Comparison of ENCODE assay signal across 10 cellular contexts in the genomic region with DNA sequence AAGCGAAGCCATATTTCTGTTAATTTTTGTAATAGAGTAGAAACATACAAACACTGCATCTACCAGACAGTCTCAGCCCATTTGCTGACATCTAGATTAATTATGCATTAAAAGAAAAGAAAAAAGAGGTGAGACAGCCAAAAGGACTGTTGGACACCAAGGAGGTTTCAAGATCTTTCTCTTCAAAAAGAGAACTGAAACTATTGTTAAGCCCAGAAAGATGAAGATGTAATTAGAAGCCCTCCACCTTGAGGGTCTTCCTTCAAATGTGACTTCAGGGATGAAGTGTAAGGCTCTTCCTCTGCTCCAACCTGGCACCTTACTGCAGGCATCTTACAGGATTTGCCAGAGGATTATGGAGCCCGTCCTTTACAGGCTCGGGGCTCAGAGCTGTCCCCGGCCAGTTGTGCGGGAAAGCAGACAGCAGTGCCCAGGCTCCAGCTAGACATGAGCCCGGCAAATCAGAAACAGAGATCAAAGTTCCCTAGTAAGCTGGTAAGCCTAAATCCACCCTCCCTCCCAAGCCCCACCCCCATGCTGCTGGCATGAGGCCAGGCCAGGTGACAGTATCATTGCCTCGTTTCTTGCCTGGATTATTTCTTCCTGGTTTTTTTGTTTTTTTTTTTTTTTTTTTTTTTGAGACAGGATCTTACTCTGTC. TPM values are rescaled to one million over a fixed set of nuclear protein-coding genes. Genes with fewer than 3 reads are reported as not detected.
DNase-seq lines count a peak whose midpoint lies in the region; ATAC-seq and TF ChIP-seq lines count a peak whose summit lies in the region.
"Had no signal": no experiment of that assay in that cellular context is flagged by ENCODE, and none has a peak within 500 bp of the region (broad histone marks: within the 10 kb centered on the region; RNA-seq: fewer than 3 reads in every experiment).

No MANE protein-coding gene starts in this region.

- no peaks in the 10 kb centered on the region for H3K27me3 Mint-ChIP-seq in brain
- H3K27me3 Mint-ChIP-seq in stimulated activated memory B cell treated with anti-CD40 and anti-IgM and Interleukin-4, amounts not matched to agents 10 μg/mL and 1 μg/mL and 100 μg/mL, for 72 hours, result no peaks in the 10 kb centered on the region

- TF ChIP-seq CTCF in right atrium auricular region (IDR thresholded peaks at IDR 0.05) (no peak), brain (conservative IDR thresholded peaks at IDR 0.05) (no peak)

- H3K27ac ChIP-seq in right atrium auricular region, result no peak overlapping the region
- H3K27ac ChIP-seq: SJSA1 had no signal

- intact Hi-C loops in left cardiac atrium (cut with DNase I), result no loop called here

- H3K9me3 ChIP-seq in right atrium auricular region, result no peaks in the 10 kb centered on the region
- H3K9me3 ChIP-seq: SJSA1 had no signal

- H3K27ac Mint-ChIP-seq in brain, result peak overlapping the region in 3 of 5 experiments; percentile 26 to 89 (median 52)
- peak overlapping the region; percentile 68 for H3K27ac Mint-ChIP-seq in stimulated activated memory B cell treated with anti-CD40 and anti-IgM and Interleukin-4, amounts not matched to agents 10 μg/mL and 1 μg/mL and 100 μg/mL, for 72 hours

- ATAC-seq in left cardiac atrium, result no peak
- ATAC-seq in stimulated activated memory B cell treated with anti-CD40 and anti-IgM and Interleukin-4, amounts not matched to agents 10 μg/mL and 1 μg/mL and 100 μg/mL, for 72 hours, result no peak

- H3K36me3 Mint-ChIP-seq in brain, result peaks cover 33% of the 10 kb centered on the region
- peaks cover 42% of the 10 kb centered on the region for H3K36me3 Mint-ChIP-seq in stimulated activated memory B cell treated with anti-CD40 and anti-IgM and Interleukin-4, amounts not matched to agents 10 μg/mL and 1 μg/mL and 100 μg/mL, for 72 hours

- H3K36me3 ChIP-seq in right atrium auricular region, result peaks cover 27% of the 10 kb centered on the region

- H3K9me3 Mint-ChIP-seq in brain, result peaks cover 0 to 1% (median 0%) of the 10 kb centered on the region in 5 experiments
- no peaks in the 10 kb centered on the region for H3K9me3 Mint-ChIP-seq in stimulated activated memory B cell treated with anti-CD40 and anti-IgM and Interleukin-4, amounts not matched to agents 10 μg/mL and 1 μg/mL and 100 μg/mL, for 72 hours

- no peak overlapping the region for H3K4me3 ChIP-seq in right atrium auricular region
- H3K4me3 ChIP-seq: SJSA1 had no signal

- peaks cover 0 to 9% of the 10 kb centered on the region in 2 donors for H3K4me1 ChIP-seq in right atrium auricular region
- H3K4me1 ChIP-seq: SJSA1 had no signal

- H3K27me3 ChIP-seq in right atrium auricular region, result no peaks in the 10 kb centered on the region
- H3K27me3 ChIP-seq: SJSA1 had no signal

- no peak overlapping the region for H3K4me3 Mint-ChIP-seq in brain
- no peak overlapping the region for H3K4me3 Mint-ChIP-seq in stimulated activated memory B cell treated with anti-CD40 and anti-IgM and Interleukin-4, amounts not matched to agents 10 μg/mL and 1 μg/mL and 100 μg/mL, for 72 hours

- peaks cover 15% of the 10 kb centered on the region for H3K4me1 Mint-ChIP-seq in brain
- peaks cover 13% of the 10 kb centered on the region for H3K4me1 Mint-ChIP-seq in stimulated activated memory B cell treated with anti-CD40 and anti-IgM and Interleukin-4, amounts not matched to agents 10 μg/mL and 1 μg/mL and 100 μg/mL, for 72 hours

- peak; percentile 18 for DNase-seq in left cardiac atrium
- DNase-seq in right atrium auricular region (ENCODE audit: low spot score), result no peak
- peak; percentile 13 for DNase-seq in NCI-H1105 (lab: John Stamatoyannopoulos, UW)
- no peak for DNase-seq in NCI-H1930 (lab: John Stamatoyannopoulos, UW)
- no peak for DNase-seq in iPS-NIHi7 (ENCODE audit: extremely low spot score)
- DNase-seq in activated gamma-delta T cell treated with Interleukin-2 at 50 U/mL for 16 hours, result no peak
- DNase-seq: activated CD4-positive, alpha-beta T cell treated with anti-CD3 and anti-CD28 coated beads, Interleukin-2, amount 50 U/mL, for 4 hours had no signal

RNA-seq across cellular contexts. Expression of gene ADI1, which starts 38.9 kb away (rescaled TPM):
- total RNA-seq in left cardiac atrium (100 to 1,000 TPM; 102 to 128 TPM), right atrium auricular region (100 to 1,000 TPM; 130 to 184 TPM)
- polyA plus RNA-seq in brain (ENCODE audit: insufficient read depth, low read depth, low replicate concordance), result 50.4 TPM

Comparison
In these comparisons a context has a peak if more than half of its experiments do, and no peak if none do; other contexts are left out.
1. DNase-seq: peak in left cardiac atrium (single experiment) and NCI-H1105 (single experiment); none in right atrium auricular region (single experiment), NCI-H1930 (0 of 2), iPS-NIHi7 (single experiment) and activated gamma-delta T cell treated with Interleukin-2 at 50 U/mL for 16 hours (single experiment).